ENCODE assay signal across 1 cellular context in the genomic region with DNA sequence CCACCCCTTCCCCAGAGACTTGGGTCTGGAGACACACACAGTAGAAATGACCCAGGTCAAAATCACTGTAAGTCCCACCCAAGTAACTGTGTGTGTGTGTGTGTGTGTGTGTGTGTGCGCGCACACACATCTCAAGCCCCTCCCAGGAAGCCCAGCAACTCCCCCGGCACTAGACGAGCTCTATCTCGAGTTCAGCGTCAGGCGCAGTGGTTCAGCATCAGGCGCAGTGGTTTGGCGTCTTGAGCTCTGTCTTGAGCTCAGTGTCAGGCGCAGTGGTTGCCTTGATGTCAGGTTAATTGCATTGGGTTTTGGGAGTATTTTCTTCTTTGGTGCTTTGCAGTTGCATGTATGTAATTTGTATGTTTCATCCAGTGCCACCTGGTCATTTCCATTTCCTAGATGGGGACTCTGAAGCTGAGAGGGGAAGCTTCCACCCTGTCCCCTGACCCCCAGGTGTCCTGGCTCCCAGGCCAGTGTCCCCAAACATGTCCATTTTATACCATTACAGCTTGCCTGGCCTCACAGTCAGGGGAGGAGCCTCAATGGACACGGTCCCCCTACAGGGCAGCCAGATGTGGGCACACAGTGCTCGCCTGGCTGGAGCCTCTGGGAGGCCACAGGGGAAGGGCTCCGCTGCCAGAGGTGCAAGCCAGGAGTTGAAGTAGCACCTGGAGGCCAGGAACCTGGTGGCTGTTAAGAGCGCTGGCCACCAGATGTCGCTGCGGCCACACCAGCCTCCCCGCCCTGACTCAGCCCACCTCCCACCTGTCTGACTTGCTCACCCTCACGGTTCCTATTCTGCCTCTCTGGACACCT.
A peak's percentile ranks its signal among the peaks of the same experiment; 100 is the strongest.
TF ChIP-seq lines count a peak whose summit lies in the region.

No MANE protein-coding gene starts in this region.

TF ChIP-seq in HepG2, 621 proteins besides CTCF, POLR2A, EP300 and RAD21 (continued from another document and continues in another):
- TF ChIP-seq, protein P1, sequence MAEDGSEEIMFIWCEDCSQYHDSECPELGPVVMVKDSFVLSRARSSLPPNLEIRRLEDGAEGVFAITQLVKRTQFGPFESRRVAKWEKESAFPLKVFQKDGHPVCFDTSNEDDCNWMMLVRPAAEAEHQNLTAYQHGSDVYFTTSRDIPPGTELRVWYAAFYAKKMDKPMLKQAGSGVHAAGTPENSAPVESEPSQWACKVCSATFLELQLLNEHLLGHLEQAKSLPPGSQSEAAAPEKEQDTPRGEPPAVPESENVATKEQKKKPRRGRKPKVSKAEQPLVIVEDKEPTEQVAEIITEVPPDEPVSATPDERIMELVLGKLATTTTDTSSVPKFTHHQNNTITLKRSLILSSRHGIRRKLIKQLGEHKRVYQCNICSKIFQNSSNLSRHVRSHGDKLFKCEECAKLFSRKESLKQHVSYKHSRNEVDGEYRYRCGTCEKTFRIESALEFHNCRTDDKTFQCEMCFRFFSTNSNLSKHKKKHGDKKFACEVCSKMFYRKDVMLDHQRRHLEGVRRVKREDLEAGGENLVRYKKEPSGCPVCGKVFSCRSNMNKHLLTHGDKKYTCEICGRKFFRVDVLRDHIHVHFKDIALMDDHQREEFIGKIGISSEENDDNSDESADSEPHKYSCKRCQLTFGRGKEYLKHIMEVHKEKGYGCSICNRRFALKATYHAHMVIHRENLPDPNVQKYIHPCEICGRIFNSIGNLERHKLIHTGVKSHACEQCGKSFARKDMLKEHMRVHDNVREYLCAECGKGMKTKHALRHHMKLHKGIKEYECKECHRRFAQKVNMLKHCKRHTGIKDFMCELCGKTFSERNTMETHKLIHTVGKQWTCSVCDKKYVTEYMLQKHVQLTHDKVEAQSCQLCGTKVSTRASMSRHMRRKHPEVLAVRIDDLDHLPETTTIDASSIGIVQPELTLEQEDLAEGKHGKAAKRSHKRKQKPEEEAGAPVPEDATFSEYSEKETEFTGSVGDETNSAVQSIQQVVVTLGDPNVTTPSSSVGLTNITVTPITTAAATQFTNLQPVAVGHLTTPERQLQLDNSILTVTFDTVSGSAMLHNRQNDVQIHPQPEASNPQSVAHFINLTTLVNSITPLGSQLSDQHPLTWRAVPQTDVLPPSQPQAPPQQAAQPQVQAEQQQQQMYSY (CRISPR knock-in tag; IDR thresholded peaks at IDR 0.05), result no peak
- TF ChIP-seq ZFP37 (CRISPR knock-in tag; IDR thresholded peaks at IDR 0.05; ENCODE audit: borderline replicate concordance) (no peak), CENPT (CRISPR knock-in tag; IDR thresholded peaks at IDR 0.05; ENCODE audit: low read depth) (no peak), TEAD2 (CRISPR knock-in tag; IDR thresholded peaks at IDR 0.05) (no peak), DNMT3B (CRISPR knock-in tag; conservative IDR thresholded peaks at IDR 0.05) (no peak), ZNF607 (CRISPR knock-in tag; IDR thresholded peaks at IDR 0.05; ENCODE audit: borderline replicate concordance) (no peak), CBX5 (CRISPR knock-in tag; IDR thresholded peaks at IDR 0.05; ENCODE audit: borderline replicate concordance) (peak; percentile 88), NFYC (CRISPR knock-in tag; IDR thresholded peaks at IDR 0.05) (no peak), GATAD2A (CRISPR knock-in tag; IDR thresholded peaks at IDR 0.05) (peak; percentile 52), CENPX (CRISPR knock-in tag; IDR thresholded peaks at IDR 0.05) (no peak), ARHGAP35 (CRISPR knock-in tag; IDR thresholded peaks at IDR 0.05; ENCODE audit: borderline replicate concordance) (no peak; the same call in 1 of the 2 replicates), HIVEP1 (CRISPR knock-in tag; IDR thresholded peaks at IDR 0.05) (no peak), ZNF460 (CRISPR knock-in tag; IDR thresholded peaks at IDR 0.05; ENCODE audit: borderline replicate concordance) (no peak), ISL2 (CRISPR knock-in tag; IDR thresholded peaks at IDR 0.05) (no peak), MIER2 (CRISPR knock-in tag; IDR thresholded peaks at IDR 0.05) (0 out of 2 replicates have a peak, but pooled peaks have one; percentile 40), KAT7 (CRISPR knock-in tag; IDR thresholded peaks at IDR 0.05; ENCODE audit: borderline replicate concordance) (no peak; the same call in 1 of the 2 replicates), ZKSCAN1 (IDR thresholded peaks at IDR 0.05; ENCODE audit: low read length) (0 out of 2 replicates have a peak, but pooled peaks have one; percentile 23), ZNF30 (CRISPR knock-in tag; IDR thresholded peaks at IDR 0.05) (no peak), HOXA7 (CRISPR knock-in tag; IDR thresholded peaks at IDR 0.05) (no peak), FOXJ3 (CRISPR knock-in tag; IDR thresholded peaks at IDR 0.05; ENCODE audit: borderline replicate concordance) (no peak), JUN (CRISPR knock-in tag; IDR thresholded peaks at IDR 0.05) (no peak), NCOA1 (CRISPR knock-in tag; IDR thresholded peaks at IDR 0.05) (no peak), RARG (CRISPR knock-in tag; IDR thresholded peaks at IDR 0.05; ENCODE audit: low read depth) (no peak), RFX3 (CRISPR knock-in tag; IDR thresholded peaks at IDR 0.05) (no peak)
- TF ChIP-seq, protein P2, sequence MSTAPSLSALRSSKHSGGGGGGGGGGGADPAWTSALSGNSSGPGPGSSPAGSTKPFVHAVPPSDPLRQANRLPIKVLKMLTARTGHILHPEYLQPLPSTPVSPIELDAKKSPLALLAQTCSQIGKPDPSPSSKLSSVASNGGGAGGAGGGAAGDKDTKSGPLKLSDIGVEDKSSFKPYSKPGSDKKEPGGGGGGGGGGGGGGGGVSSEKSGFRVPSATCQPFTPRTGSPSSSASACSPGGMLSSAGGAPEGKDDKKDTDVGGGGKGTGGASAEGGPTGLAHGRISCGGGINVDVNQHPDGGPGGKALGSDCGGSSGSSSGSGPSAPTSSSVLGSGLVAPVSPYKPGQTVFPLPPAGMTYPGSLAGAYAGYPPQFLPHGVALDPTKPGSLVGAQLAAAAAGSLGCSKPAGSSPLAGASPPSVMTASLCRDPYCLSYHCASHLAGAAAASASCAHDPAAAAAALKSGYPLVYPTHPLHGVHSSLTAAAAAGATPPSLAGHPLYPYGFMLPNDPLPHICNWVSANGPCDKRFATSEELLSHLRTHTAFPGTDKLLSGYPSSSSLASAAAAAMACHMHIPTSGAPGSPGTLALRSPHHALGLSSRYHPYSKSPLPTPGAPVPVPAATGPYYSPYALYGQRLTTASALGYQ (CRISPR knock-in tag; IDR thresholded peaks at IDR 0.05), result no peak
- TF ChIP-seq, protein P3, sequence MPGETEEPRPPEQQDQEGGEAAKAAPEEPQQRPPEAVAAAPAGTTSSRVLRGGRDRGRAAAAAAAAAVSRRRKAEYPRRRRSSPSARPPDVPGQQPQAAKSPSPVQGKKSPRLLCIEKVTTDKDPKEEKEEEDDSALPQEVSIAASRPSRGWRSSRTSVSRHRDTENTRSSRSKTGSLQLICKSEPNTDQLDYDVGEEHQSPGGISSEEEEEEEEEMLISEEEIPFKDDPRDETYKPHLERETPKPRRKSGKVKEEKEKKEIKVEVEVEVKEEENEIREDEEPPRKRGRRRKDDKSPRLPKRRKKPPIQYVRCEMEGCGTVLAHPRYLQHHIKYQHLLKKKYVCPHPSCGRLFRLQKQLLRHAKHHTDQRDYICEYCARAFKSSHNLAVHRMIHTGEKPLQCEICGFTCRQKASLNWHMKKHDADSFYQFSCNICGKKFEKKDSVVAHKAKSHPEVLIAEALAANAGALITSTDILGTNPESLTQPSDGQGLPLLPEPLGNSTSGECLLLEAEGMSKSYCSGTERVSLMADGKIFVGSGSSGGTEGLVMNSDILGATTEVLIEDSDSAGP (CRISPR knock-in tag; IDR thresholded peaks at IDR 0.05; ENCODE audit: borderline replicate concordance), result peak; percentile 37; the same call in 1 of the 2 replicates
- TF ChIP-seq, protein P4, sequence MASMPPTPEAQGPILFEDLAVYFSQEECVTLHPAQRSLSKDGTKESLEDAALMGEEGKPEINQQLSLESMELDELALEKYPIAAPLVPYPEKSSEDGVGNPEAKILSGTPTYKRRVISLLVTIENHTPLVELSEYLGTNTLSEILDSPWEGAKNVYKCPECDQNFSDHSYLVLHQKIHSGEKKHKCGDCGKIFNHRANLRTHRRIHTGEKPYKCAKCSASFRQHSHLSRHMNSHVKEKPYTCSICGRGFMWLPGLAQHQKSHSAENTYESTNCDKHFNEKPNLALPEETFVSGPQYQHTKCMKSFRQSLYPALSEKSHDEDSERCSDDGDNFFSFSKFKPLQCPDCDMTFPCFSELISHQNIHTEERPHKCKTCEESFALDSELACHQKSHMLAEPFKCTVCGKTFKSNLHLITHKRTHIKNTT (CRISPR knock-in tag; IDR thresholded peaks at IDR 0.05), result no peak
- TF ChIP-seq, protein P5, sequence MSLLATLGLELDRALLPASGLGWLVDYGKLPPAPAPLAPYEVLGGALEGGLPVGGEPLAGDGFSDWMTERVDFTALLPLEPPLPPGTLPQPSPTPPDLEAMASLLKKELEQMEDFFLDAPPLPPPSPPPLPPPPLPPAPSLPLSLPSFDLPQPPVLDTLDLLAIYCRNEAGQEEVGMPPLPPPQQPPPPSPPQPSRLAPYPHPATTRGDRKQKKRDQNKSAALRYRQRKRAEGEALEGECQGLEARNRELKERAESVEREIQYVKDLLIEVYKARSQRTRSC (CRISPR knock-in tag; IDR thresholded peaks at IDR 0.05; ENCODE audit: low read depth), result no peak
- TF ChIP-seq, protein P6, sequence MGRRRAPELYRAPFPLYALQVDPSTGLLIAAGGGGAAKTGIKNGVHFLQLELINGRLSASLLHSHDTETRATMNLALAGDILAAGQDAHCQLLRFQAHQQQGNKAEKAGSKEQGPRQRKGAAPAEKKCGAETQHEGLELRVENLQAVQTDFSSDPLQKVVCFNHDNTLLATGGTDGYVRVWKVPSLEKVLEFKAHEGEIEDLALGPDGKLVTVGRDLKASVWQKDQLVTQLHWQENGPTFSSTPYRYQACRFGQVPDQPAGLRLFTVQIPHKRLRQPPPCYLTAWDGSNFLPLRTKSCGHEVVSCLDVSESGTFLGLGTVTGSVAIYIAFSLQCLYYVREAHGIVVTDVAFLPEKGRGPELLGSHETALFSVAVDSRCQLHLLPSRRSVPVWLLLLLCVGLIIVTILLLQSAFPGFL (CRISPR knock-in tag; IDR thresholded peaks at IDR 0.05), result no peak
- TF ChIP-seq, protein P7, sequence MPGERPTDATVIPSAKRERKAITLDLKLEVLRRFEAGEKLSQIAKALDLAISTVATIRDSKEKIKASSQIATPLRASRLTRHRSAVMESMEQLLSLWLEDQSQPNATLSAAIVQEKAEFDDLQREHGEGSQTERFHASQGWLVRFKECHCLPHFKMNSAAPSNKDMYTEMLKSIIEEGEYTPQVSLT (CRISPR knock-in tag; IDR thresholded peaks at IDR 0.05; ENCODE audit: borderline replicate concordance, low read depth), result no peak
- TF ChIP-seq, protein P8, sequence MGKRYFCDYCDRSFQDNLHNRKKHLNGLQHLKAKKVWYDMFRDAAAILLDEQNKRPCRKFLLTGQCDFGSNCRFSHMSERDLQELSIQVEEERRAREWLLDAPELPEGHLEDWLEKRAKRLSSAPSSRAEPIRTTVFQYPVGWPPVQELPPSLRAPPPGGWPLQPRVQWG (CRISPR knock-in tag; IDR thresholded peaks at IDR 0.05; ENCODE audit: borderline replicate concordance, low read depth), result no peak
- TF ChIP-seq, protein P9, sequence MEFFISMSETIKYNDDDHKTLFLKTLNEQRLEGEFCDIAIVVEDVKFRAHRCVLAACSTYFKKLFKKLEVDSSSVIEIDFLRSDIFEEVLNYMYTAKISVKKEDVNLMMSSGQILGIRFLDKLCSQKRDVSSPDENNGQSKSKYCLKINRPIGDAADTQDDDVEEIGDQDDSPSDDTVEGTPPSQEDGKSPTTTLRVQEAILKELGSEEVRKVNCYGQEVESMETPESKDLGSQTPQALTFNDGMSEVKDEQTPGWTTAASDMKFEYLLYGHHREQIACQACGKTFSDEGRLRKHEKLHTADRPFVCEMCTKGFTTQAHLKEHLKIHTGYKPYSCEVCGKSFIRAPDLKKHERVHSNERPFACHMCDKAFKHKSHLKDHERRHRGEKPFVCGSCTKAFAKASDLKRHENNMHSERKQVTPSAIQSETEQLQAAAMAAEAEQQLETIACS (CRISPR knock-in tag; IDR thresholded peaks at IDR 0.05), result no peak
- TF ChIP-seq, protein P10, sequence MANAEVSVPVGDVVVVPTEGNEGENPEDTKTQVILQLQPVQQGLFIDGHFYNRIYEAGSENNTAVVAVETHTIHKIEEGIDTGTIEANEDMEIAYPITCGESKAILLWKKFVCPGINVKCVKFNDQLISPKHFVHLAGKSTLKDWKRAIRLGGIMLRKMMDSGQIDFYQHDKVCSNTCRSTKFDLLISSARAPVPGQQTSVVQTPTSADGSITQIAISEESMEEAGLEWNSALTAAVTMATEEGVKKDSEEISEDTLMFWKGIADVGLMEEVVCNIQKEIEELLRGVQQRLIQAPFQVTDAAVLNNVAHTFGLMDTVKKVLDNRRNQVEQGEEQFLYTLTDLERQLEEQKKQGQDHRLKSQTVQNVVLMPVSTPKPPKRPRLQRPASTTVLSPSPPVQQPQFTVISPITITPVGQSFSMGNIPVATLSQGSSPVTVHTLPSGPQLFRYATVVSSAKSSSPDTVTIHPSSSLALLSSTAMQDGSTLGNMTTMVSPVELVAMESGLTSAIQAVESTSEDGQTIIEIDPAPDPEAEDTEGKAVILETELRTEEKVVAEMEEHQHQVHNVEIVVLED (CRISPR knock-in tag; IDR thresholded peaks at IDR 0.05; ENCODE audit: borderline replicate concordance), result no peak
- TF ChIP-seq, protein P11, sequence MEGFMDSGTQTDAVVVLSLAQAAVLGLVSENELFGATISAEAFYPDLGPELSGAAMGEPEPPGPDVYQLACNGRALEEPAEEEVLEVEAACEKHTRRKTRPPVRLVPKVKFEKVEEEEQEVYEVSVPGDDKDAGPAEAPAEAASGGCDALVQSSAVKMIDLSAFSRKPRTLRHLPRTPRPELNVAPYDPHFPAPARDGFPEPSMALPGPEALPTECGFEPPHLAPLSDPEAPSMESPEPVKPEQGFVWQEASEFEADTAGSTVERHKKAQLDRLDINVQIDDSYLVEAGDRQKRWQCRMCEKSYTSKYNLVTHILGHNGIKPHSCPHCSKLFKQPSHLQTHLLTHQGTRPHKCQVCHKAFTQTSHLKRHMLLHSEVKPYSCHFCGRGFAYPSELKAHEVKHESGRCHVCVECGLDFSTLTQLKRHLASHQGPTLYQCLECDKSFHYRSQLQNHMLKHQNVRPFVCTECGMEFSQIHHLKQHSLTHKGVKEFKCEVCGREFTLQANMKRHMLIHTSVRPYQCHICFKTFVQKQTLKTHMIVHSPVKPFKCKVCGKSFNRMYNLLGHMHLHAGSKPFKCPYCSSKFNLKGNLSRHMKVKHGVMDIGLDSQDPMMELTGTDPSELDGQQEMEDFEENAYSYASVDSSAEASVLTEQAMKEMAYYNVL (CRISPR knock-in tag; IDR thresholded peaks at IDR 0.05; ENCODE audit: borderline replicate concordance), result peak; percentile 60; the same call in 1 of the 2 replicates
- TF ChIP-seq, protein P12, sequence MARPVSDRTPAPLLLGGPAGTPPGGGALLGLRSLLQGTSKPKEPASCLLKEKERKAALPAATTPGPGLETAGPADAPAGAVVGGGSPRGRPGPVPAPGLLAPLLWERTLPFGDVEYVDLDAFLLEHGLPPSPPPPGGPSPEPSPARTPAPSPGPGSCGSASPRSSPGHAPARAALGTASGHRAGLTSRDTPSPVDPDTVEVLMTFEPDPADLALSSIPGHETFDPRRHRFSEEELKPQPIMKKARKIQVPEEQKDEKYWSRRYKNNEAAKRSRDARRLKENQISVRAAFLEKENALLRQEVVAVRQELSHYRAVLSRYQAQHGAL (CRISPR knock-in tag; IDR thresholded peaks at IDR 0.05; ENCODE audit: not compliant biosample characterization), result no peak
- TF ChIP-seq, protein P13, sequence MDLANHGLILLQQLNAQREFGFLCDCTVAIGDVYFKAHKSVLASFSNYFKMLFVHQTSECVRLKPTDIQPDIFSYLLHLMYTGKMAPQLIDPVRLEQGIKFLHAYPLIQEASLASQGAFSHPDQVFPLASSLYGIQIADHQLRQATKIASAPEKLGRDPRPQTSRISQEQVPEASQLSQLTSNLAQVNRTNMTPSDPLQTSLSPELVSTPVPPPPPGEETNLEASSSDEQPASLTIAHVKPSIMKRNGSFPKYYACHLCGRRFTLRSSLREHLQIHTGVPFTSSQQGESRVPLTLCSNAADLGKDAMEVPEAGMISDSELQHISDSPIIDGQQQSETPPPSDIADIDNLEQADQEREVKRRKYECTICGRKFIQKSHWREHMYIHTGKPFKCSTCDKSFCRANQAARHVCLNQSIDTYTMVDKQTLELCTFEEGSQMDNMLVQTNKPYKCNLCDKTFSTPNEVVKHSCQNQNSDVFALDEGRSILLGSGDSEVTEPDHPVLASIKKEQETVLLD (CRISPR knock-in tag; IDR thresholded peaks at IDR 0.05; ENCODE audit: low read depth), result no peak
